Comparison of ENCODE assay signal across 21 cellular contexts in genomic region chr2:72166281-72166680, GRCh38. TPM values are rescaled to one million over a fixed set of nuclear protein-coding genes. Genes with fewer than 3 reads are reported as not detected.
"Had no signal": no experiment of that assay in that cellular context is flagged by ENCODE, and none has a peak within 500 bp of the region (broad histone marks: within the 10 kb centered on the region; RNA-seq: fewer than 3 reads in every experiment).

No MANE protein-coding gene starts in this region.

- H3K27ac ChIP-seq: body of pancreas, cardiac muscle cell had no signal

- H3K36me3 ChIP-seq: cardiac muscle cell had no signal

- H3K27me3 ChIP-seq: body of pancreas, cardiac muscle cell had no signal

- H3K9me3 ChIP-seq: body of pancreas had no signal

- H3K4me1 ChIP-seq: body of pancreas had no signal

- DNase-seq: activated CD4-positive, alpha-beta T cell treated with anti-CD3 and anti-CD28 coated beads for 48 hours; activated CD4-positive, alpha-beta T cell treated with anti-CD3 and anti-CD28 coated beads, Interleukin-2, amount 50 U/mL, for 4 hours; activated CD4-positive, CD25-positive, alpha-beta regulatory T cell treated with anti-CD3 and anti-CD28 coated beads, Interleukin-2, amount 50 U/mL, for 72 hours; activated CD8-positive, alpha-beta memory T cell treated with anti-CD3 and anti-CD28 coated beads, Interleukin-2, amount 50 U/mL, for 48 hours; activated CD8-positive, alpha-beta T cell treated with anti-CD3 and anti-CD28 coated beads, Interleukin-2, amount 10 ng/mL, durations not matched to agents 7 days and 5 days; activated naive CD4-positive, alpha-beta T cell; activated T-cell treated with anti-CD3 and anti-CD28 coated beads, Interleukin-2, amount 50 U/mL, for 1 hour; aorta; body of pancreas; Karpas-422; NCI-H146; NCI-H2171; NCI-H2227 treated with DMSO at 0.1 percent for 48 hours; NCI-H510A; NCI-H526 treated with DMSO at 0.1 percent for 48 hours; SHP77 treated with DMSO at 0.1 percent for 48 hours; T-helper 17 cell; T-helper 9 cell had no signal

- ATAC-seq: activated CD8-positive, alpha-beta T cell treated with anti-CD3 and anti-CD28 coated beads, Interleukin-2, amount 10 ng/mL, durations not matched to agents 7 days and 5 days; body of pancreas; T-helper 17 cell; WTC11 had no signal

- H3K4me3 ChIP-seq: body of pancreas, cardiac muscle cell had no signal

- FAIRE-seq: RCC 7860 had no signal

RNA-seq across cellular contexts. Expression of gene CYP26B1, which starts 18.6 kb away (rescaled TPM):
- total RNA-seq: activated CD8-positive, alpha-beta T cell treated with anti-CD3 and anti-CD28 coated beads, Interleukin-2, amount 10 ng/mL, durations not matched to agents 7 days and 5 days; T-helper 17 cell had no signal
